1 cellular context compared by ENCODE assay signal in the genomic region with DNA sequence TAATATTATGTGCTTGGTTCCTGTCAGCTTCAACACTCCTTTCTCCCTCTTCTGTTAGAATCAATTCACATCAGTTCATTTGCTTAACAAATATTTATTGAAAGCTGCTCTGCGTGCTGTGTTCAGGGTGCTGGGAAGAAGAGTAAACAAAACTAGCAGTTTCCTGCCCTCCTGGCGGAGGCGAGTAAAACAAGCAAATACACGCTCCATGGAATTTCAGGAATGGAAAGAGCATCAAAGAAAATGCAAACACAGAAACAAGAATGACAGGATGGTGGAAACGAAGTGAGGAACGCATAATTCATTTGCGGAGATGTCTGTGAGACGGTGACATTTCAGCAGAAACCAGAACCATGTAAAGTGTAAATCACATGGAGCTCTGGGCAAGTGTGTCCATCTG.
A peak's percentile ranks its signal among the peaks of the same experiment; 100 is the strongest.
TF ChIP-seq lines count a peak whose summit lies in the region.

No MANE protein-coding gene starts in this region.

TF ChIP-seq in HepG2, 621 proteins besides CTCF, POLR2A, EP300 and RAD21 (continued from another document and continues in another):
- TF ChIP-seq PITX1 (CRISPR knock-in tag; IDR thresholded peaks at IDR 0.05): peak; percentile 48; the same call in 1 of the 2 replicates
- TF ChIP-seq ZNF589 (CRISPR knock-in tag; conservative IDR thresholded peaks at IDR 0.05): no peak
- no peak for TF ChIP-seq U2AF2 (IDR thresholded peaks at IDR 0.05; ENCODE audit: low read depth, low read length)
- no peak for TF ChIP-seq ZMYM2 (CRISPR knock-in tag; IDR thresholded peaks at IDR 0.05)
- TF ChIP-seq, protein P1, sequence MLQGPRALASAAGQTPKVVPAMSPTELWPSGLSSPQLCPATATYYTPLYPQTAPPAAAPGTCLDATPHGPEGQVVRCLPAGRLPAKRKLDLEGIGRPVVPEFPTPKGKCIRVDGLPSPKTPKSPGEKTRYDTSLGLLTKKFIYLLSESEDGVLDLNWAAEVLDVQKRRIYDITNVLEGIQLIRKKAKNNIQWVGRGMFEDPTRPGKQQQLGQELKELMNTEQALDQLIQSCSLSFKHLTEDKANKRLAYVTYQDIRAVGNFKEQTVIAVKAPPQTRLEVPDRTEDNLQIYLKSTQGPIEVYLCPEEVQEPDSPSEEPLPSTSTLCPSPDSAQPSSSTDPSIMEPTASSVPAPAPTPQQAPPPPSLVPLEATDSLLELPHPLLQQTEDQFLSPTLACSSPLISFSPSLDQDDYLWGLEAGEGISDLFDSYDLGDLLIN (CRISPR knock-in tag; IDR thresholded peaks at IDR 0.05; ENCODE audit: borderline replicate concordance): no peak
- TF ChIP-seq SMC3 (IDR thresholded peaks at IDR 0.05; ENCODE audit: low read length): peak; percentile 20; the same call in 1 of the 2 replicates
- TF ChIP-seq, protein P2, sequence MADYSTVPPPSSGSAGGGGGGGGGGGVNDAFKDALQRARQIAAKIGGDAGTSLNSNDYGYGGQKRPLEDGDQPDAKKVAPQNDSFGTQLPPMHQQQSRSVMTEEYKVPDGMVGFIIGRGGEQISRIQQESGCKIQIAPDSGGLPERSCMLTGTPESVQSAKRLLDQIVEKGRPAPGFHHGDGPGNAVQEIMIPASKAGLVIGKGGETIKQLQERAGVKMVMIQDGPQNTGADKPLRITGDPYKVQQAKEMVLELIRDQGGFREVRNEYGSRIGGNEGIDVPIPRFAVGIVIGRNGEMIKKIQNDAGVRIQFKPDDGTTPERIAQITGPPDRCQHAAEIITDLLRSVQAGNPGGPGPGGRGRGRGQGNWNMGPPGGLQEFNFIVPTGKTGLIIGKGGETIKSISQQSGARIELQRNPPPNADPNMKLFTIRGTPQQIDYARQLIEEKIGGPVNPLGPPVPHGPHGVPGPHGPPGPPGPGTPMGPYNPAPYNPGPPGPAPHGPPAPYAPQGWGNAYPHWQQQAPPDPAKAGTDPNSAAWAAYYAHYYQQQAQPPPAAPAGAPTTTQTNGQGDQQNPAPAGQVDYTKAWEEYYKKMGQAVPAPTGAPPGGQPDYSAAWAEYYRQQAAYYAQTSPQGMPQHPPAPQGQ (CRISPR knock-in tag; IDR thresholded peaks at IDR 0.05; ENCODE audit: borderline replicate concordance): no peak
- TF ChIP-seq SIX1 (CRISPR knock-in tag; IDR thresholded peaks at IDR 0.05; ENCODE audit: borderline replicate concordance): peak; percentile 72
- no peak for TF ChIP-seq ZNF746 (CRISPR knock-in tag; IDR thresholded peaks at IDR 0.05)
- TF ChIP-seq KDM5B (CRISPR knock-in tag; IDR thresholded peaks at IDR 0.05; ENCODE audit: borderline replicate concordance): no peak
- no peak for TF ChIP-seq ZNF713 (CRISPR knock-in tag; IDR thresholded peaks at IDR 0.05)
- TF ChIP-seq ZNF510 (CRISPR knock-in tag; IDR thresholded peaks at IDR 0.05; ENCODE audit: low read depth): no peak
- no peak for TF ChIP-seq NFE2 (CRISPR knock-in tag; IDR thresholded peaks at IDR 0.05)
- no peak for TF ChIP-seq ZNF264 (CRISPR knock-in tag; IDR thresholded peaks at IDR 0.05)
- TF ChIP-seq ZBTB7A (CRISPR knock-in tag; IDR thresholded peaks at IDR 0.05): no peak
- TF ChIP-seq SCMH1 (CRISPR knock-in tag; IDR thresholded peaks at IDR 0.05; ENCODE audit: borderline replicate concordance): no peak
- TF ChIP-seq ZNF839 (CRISPR knock-in tag; IDR thresholded peaks at IDR 0.05; ENCODE audit: borderline replicate concordance): no peak
- no peak for TF ChIP-seq ZNF776 (CRISPR knock-in tag; IDR thresholded peaks at IDR 0.05)
- peak; percentile 62; the same call in 1 of the 2 replicates for TF ChIP-seq SNAPC2 (CRISPR knock-in tag; IDR thresholded peaks at IDR 0.05)
- TF ChIP-seq TCF7L2 (IDR thresholded peaks at IDR 0.05; ENCODE audit: low read depth, low read length): no peak; the same call in 1 of the 2 replicates
- TF ChIP-seq ZFYVE20 (CRISPR knock-in tag; IDR thresholded peaks at IDR 0.05; ENCODE audit: borderline replicate concordance, low read depth): no peak
- TF ChIP-seq, protein P3, sequence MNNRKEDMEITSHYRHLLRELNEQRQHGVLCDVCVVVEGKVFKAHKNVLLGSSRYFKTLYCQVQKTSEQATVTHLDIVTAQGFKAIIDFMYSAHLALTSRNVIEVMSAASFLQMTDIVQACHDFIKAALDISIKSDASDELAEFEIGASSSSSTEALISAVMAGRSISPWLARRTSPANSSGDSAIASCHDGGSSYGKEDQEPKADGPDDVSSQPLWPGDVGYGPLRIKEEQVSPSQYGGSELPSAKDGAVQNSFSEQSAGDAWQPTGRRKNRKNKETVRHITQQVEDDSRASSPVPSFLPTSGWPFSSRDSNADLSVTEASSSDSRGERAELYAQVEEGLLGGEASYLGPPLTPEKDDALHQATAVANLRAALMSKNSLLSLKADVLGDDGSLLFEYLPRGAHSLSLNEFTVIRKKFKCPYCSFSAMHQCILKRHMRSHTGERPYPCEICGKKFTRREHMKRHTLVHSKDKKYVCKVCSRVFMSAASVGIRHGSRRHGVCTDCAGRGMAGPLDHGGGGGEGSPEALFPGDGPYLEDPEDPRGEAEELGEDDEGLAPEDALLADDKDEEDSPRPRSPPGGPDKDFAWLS (CRISPR knock-in tag; IDR thresholded peaks at IDR 0.05; ENCODE audit: borderline replicate concordance): no peak
- TF ChIP-seq ZBTB21 (CRISPR knock-in tag; IDR thresholded peaks at IDR 0.05): no peak
- peak; percentile 47 for TF ChIP-seq FOXA1 (IDR thresholded peaks at IDR 0.05)
- TF ChIP-seq FOXA1 (CRISPR knock-in tag; IDR thresholded peaks at IDR 0.05): peak; percentile 87
- TF ChIP-seq GATA4 (IDR thresholded peaks at IDR 0.05; ENCODE audit: borderline replicate concordance, low read depth): 0 out of 2 replicates have a peak, but pooled peaks have one; percentile 47
- TF ChIP-seq ZBTB20 (CRISPR knock-in tag; IDR thresholded peaks at IDR 0.05; ENCODE audit: borderline replicate concordance, low read depth): peak; percentile 51; the same call in 1 of the 2 replicates
- no peak for TF ChIP-seq CENPX (CRISPR knock-in tag; IDR thresholded peaks at IDR 0.05)
- TF ChIP-seq, protein P4, sequence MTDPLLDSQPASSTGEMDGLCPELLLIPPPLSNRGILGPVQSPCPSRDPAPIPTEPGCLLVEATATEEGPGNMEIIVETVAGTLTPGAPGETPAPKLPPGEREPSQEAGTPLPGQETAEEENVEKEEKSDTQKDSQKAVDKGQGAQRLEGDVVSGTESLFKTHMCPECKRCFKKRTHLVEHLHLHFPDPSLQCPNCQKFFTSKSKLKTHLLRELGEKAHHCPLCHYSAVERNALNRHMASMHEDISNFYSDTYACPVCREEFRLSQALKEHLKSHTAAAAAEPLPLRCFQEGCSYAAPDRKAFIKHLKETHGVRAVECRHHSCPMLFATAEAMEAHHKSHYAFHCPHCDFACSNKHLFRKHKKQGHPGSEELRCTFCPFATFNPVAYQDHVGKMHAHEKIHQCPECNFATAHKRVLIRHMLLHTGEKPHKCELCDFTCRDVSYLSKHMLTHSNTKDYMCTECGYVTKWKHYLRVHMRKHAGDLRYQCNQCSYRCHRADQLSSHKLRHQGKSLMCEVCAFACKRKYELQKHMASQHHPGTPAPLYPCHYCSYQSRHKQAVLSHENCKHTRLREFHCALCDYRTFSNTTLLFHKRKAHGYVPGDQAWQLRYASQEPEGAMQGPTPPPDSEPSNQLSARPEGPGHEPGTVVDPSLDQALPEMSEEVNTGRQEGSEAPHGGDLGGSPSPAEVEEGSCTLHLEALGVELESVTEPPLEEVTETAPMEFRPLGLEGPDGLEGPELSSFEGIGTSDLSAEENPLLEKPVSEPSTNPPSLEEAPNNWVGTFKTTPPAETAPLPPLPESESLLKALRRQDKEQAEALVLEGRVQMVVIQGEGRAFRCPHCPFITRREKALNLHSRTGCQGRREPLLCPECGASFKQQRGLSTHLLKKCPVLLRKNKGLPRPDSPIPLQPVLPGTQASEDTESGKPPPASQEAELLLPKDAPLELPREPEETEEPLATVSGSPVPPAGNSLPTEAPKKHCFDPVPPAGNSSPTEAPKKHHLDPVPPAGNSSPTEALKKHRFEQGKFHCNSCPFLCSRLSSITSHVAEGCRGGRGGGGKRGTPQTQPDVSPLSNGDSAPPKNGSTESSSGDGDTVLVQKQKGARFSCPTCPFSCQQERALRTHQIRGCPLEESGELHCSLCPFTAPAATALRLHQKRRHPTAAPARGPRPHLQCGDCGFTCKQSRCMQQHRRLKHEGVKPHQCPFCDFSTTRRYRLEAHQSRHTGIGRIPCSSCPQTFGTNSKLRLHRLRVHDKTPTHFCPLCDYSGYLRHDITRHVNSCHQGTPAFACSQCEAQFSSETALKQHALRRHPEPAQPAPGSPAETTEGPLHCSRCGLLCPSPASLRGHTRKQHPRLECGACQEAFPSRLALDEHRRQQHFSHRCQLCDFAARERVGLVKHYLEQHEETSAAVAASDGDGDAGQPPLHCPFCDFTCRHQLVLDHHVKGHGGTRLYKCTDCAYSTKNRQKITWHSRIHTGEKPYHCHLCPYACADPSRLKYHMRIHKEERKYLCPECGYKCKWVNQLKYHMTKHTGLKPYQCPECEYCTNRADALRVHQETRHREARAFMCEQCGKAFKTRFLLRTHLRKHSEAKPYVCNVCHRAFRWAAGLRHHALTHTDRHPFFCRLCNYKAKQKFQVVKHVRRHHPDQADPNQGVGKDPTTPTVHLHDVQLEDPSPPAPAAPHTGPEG (CRISPR knock-in tag; IDR thresholded peaks at IDR 0.05): no peak
- no peak; the same call in 1 of the 2 replicates for TF ChIP-seq ZNF512B (CRISPR knock-in tag; IDR thresholded peaks at IDR 0.05; ENCODE audit: borderline replicate concordance)
- TF ChIP-seq MLX (CRISPR knock-in tag; IDR thresholded peaks at IDR 0.05): peak; percentile 72
- TF ChIP-seq, protein P5, sequence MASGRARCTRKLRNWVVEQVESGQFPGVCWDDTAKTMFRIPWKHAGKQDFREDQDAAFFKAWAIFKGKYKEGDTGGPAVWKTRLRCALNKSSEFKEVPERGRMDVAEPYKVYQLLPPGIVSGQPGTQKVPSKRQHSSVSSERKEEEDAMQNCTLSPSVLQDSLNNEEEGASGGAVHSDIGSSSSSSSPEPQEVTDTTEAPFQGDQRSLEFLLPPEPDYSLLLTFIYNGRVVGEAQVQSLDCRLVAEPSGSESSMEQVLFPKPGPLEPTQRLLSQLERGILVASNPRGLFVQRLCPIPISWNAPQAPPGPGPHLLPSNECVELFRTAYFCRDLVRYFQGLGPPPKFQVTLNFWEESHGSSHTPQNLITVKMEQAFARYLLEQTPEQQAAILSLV (CRISPR knock-in tag; IDR thresholded peaks at IDR 0.05; ENCODE audit: borderline replicate concordance): no peak
- no peak for TF ChIP-seq ZSCAN22 (CRISPR knock-in tag; IDR thresholded peaks at IDR 0.05)
- TF ChIP-seq, protein P6, sequence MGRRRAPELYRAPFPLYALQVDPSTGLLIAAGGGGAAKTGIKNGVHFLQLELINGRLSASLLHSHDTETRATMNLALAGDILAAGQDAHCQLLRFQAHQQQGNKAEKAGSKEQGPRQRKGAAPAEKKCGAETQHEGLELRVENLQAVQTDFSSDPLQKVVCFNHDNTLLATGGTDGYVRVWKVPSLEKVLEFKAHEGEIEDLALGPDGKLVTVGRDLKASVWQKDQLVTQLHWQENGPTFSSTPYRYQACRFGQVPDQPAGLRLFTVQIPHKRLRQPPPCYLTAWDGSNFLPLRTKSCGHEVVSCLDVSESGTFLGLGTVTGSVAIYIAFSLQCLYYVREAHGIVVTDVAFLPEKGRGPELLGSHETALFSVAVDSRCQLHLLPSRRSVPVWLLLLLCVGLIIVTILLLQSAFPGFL (CRISPR knock-in tag; IDR thresholded peaks at IDR 0.05): no peak
- no peak for TF ChIP-seq ZNF615 (CRISPR knock-in tag; IDR thresholded peaks at IDR 0.05; ENCODE audit: borderline replicate concordance)
- TF ChIP-seq BORCS8-MEF2B (CRISPR knock-in tag; IDR thresholded peaks at IDR 0.05): no peak
- no peak; the same call in 1 of the 2 replicates for TF ChIP-seq RNF2 (conservative IDR thresholded peaks at IDR 0.05; ENCODE audit: low read depth)
